In the genomic region with DNA sequence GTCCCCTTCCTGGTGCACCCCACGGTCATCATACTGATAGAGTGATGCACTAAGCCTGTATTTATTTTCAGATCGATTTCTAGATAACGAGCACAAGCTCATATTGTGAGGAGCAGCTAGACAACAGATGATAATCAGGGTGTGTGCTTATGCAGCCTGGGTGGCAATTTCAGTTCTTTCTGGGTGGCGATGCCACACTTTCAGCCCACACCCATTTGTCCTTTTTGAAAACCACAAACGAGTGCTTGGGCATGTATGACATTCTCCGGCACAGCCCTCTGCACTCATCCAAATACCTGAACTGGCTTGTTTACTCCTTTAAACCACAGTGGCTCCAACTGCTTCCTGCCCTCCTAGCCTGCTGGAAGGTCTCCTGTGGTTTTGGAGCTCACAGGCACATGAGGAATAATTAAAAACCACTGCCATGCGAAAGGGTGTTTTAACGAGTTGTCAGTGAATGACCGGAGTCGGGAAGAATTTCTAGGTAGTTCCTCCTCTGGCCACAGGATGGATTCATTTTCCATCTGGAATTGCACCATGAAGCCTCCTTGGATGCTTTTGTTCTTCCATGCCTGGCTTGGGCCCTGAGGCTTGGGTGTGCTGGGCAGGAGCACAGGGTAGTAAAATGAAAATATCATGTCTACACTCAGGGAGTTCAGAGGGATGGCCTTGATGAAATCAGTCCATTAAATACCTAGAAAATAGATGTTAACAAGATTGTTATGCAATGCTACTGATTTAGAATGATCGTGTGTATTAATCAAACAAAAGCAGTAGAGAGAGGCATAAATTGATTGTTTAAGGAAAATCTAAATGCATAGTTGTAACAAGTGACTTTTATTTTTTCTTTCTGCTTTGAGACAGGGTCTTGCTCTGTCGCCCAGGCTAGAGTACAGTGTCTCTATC, we compare ENCODE assay signal across 9 cellular contexts. TPM values are rescaled to one million over a fixed set of nuclear protein-coding genes. Genes with fewer than 3 reads are reported as not detected.
DNase-seq lines count a peak whose midpoint lies in the region; ATAC-seq and TF ChIP-seq lines count a peak whose summit lies in the region.
"Had no signal": no experiment of that assay in that cellular context is flagged by ENCODE, and none has a peak within 500 bp of the region (broad histone marks: within the 10 kb centered on the region; RNA-seq: fewer than 3 reads in every experiment).

No MANE protein-coding gene starts in this region.

- ATAC-seq in HG03457 (IDR thresholded peaks at IDR 0.05; ENCODE audit: unreplicated experiment) (no peak), HG02642 (IDR thresholded peaks at IDR 0.05; ENCODE audit: poor library complexity, unreplicated experiment) (no peak), GM21515 (IDR thresholded peaks at IDR 0.05; ENCODE audit: unreplicated experiment) (no peak)

- CTCF ChIA-PET in BJ (lab: Yijun Ruan, JAX) = interaction anchor here (0.6 to 2.7 kb wide), 25 partner anchors 25 to 1628 kb away, joined by 3 to 20 read pairs (median 6); no protein-coding TSS in a partner anchor

- H3K27ac ChIP-seq in iPS DF 6.9 (ENCODE audit: low read length) = no peak overlapping the region
- H3K27ac ChIP-seq: KMS-11 had no signal

- TF ChIP-seq CTCF in BJ (IDR thresholded peaks at IDR 0.05; ENCODE audit: insufficient read depth, low read depth, low read length) = peak; percentile 68

- H3K9me3 ChIP-seq in iPS DF 6.9 (ENCODE audit: control insufficient read depth, insufficient read depth, low read length) = no peaks in the 10 kb centered on the region

- H3K4me3 ChIP-seq in BJ (ENCODE audit: low read depth, low read length) (no peak overlapping the region), iPS DF 6.9 (ENCODE audit: low read length) (no peak overlapping the region)

- no peaks in the 10 kb centered on the region for H3K4me1 ChIP-seq in iPS DF 6.9 (ENCODE audit: control insufficient read depth, insufficient read depth, low read length)

- DNase-seq in BJ (ENCODE audit: low read depth) (peak; percentile 93), HK-2 (ENCODE audit: unreplicated experiment) (peak; percentile 73), UCSD-AML1 (lab: John Stamatoyannopoulos, UW; ENCODE audit: unreplicated experiment) (peak; percentile 27), iPS DF 6.9 (ENCODE audit: low read depth, low spot score) (peak; percentile 45), NCI-H446 treated with DMSO at 0.1 percent for 48 hours (lab: John Stamatoyannopoulos, UW) (no peak)

- no peaks in the 10 kb centered on the region for H3K36me3 ChIP-seq in BJ (ENCODE audit: control insufficient read depth, insufficient read depth, low read length)
- no peaks in the 10 kb centered on the region for H3K36me3 ChIP-seq in iPS DF 6.9 (ENCODE audit: control insufficient read depth, insufficient read depth, low read length)

- POLR2A ChIA-PET in BJ (lab: Charles Lee) = interaction anchor here (0.6 kb wide), 3 partner anchors 22 to 1555 kb away, joined by 3 to 5 read pairs (median 3); no protein-coding TSS in a partner anchor

- H3K27me3 ChIP-seq in BJ (ENCODE audit: control insufficient read depth, insufficient read depth, low read length) (no peaks in the 10 kb centered on the region), iPS DF 6.9 (ENCODE audit: control insufficient read depth, insufficient read depth, low read length) (no peaks in the 10 kb centered on the region)

- WGBS in iPS DF 6.9 (ENCODE audit: insufficient coverage, insufficient read length) = no CpG with 5 or more reads among the region's 12 CpGs

RNA-seq across cellular contexts. Expression of a gene that starts 52.4 kb away (rescaled TPM):
- polyA plus RNA-seq in BJ (2011; rRNA removed) = 824 and 2,036 TPM in 2 replicates
- 503 and 585 TPM in 2 replicates for polyA minus RNA-seq in BJ (2011; rRNA and poly(A)+ RNA removed)
